8 cellular contexts compared by ENCODE assay signal in genomic region chr1:228697209-228698016, GRCh38. TPM values are rescaled to one million over a fixed set of nuclear protein-coding genes. Genes with fewer than 3 reads are reported as not detected.
DNase-seq lines count a peak whose midpoint lies in the region; TF ChIP-seq lines count a peak whose summit lies in the region.

No MANE protein-coding gene starts in this region.

- H3K36me3 ChIP-seq in adipocyte (ENCODE audit: control insufficient read depth, insufficient read depth, low read length, severe bottlenecking) = no peaks in the 10 kb centered on the region

- H3K36me3 Mint-ChIP-seq in glutamatergic neuron (ENCODE audit: unreplicated experiment) (peaks cover 3% of the 10 kb centered on the region), nephron progenitor cell (ENCODE audit: low read depth) (no peaks in the 10 kb centered on the region)

- no peaks in the 10 kb centered on the region for H3K27me3 Mint-ChIP-seq in glutamatergic neuron (ENCODE audit: unreplicated experiment)
- peaks cover 5% of the 10 kb centered on the region for H3K27me3 Mint-ChIP-seq in nephron progenitor cell (ENCODE audit: low read depth, poor library complexity)

- TF ChIP-seq CTCF in glutamatergic neuron (IDR thresholded peaks at IDR 0.05; ENCODE audit: partially characterized antibody, unreplicated experiment) (no peak), GM10266 (IDR thresholded peaks at IDR 0.05; ENCODE audit: control insufficient read depth, insufficient read depth, low read depth, missing control alignments) (no peak), nephron progenitor cell (IDR thresholded peaks at IDR 0.05) (no peak)

- H3K4me3 Mint-ChIP-seq in glutamatergic neuron (ENCODE audit: unreplicated experiment) (no peak overlapping the region), nephron progenitor cell (no peak overlapping the region)

- no peaks in the 10 kb centered on the region for H3K9me3 Mint-ChIP-seq in glutamatergic neuron (ENCODE audit: unreplicated experiment)
- peaks cover 4% of the 10 kb centered on the region for H3K9me3 Mint-ChIP-seq in nephron progenitor cell

- no peak overlapping the region for H3K27ac Mint-ChIP-seq in glutamatergic neuron (ENCODE audit: unreplicated experiment)
- H3K27ac Mint-ChIP-seq in nephron progenitor cell = no peak overlapping the region

- H3K4me3 ChIP-seq in adipocyte (ENCODE audit: low read length) = no peak overlapping the region

- H3K4me1 ChIP-seq in adipocyte (ENCODE audit: control insufficient read depth, insufficient read depth, low read length) = peaks cover 19% of the 10 kb centered on the region

- no peaks in the 10 kb centered on the region for H3K9me3 ChIP-seq in adipocyte (ENCODE audit: control insufficient read depth, low read length)

- H3K27me3 ChIP-seq in adipocyte (replicated peaks; ENCODE audit: control insufficient read depth, insufficient read depth, low read length) = no peaks in the 10 kb centered on the region

- H3K4me1 Mint-ChIP-seq in glutamatergic neuron (ENCODE audit: low read depth, unreplicated experiment) (no peaks in the 10 kb centered on the region), nephron progenitor cell (no peaks in the 10 kb centered on the region)

- DNase-seq in A172 (ENCODE audit: low spot score) (peak; percentile 52), HuH-7 (ENCODE audit: low spot score) (peak; percentile 45), adipocyte (ENCODE audit: low read depth) (peak; percentile 48), left kidney (ENCODE audit: low read depth, low spot score) (peak; percentile 50), glutamatergic neuron (no peak), GM10266 (ENCODE audit: extremely low spot score) (no peak), nephron progenitor cell (no peak)
- no peak for DNase-seq in activated CD4-positive, alpha-beta T cell treated with anti-CD3 and anti-CD28 coated beads for 48 hours

- no peak overlapping the region for H3K9ac ChIP-seq in adipocyte (ENCODE audit: low read length)

RNA-seq across cellular contexts. Expression of gene RHOU, which starts 37.9 kb away (rescaled TPM):
- total RNA-seq in A172 (2014; rRNA removed; shearing (Covaris generic)) = 1.8 and 2.6 TPM in 2 replicates
- 79.7 TPM for total RNA-seq in glutamatergic neuron (ENCODE audit: unreplicated experiment)

Comparison
In these comparisons a context has a peak if more than half of its experiments do, and no peak if none do; other contexts are left out.
1. DNase-seq: peak in A172 (single experiment), HuH-7 (single experiment), adipocyte (single experiment) and left kidney (single experiment); none in glutamatergic neuron (single experiment), activated CD4-positive, alpha-beta T cell treated with anti-CD3 and anti-CD28 coated beads for 48 hours (single experiment), GM10266 (single experiment) and nephron progenitor cell (single experiment).
2. RNA of gene RHOU, which starts 37.9 kb away (total RNA-seq): 79.7 TPM in glutamatergic neuron (single experiment); 1.8 to 2.6 TPM in A172; every median in the first group is over 10 times any median in the second.